ENCODE assay signal across 8 cellular contexts in the genomic region with DNA sequence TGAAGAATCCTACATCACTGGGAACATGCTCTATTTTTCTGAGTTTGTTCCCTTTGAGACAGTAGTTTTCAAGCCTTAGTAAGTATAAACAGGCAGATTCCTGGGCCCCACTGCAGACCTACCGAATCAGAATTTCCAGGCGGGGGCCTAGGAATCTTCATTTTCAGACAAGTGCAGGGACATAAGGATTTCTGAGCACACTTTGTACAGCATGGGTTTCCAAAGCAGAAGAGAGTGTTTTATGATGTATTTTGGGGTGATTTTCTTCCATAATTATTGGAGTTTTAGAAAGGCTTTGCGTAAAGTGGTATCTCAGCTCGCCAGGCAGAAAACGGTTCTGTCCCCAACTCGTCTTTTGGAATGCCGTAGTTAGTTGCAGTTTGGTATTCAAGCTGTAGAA. TPM values are rescaled to one million over a fixed set of nuclear protein-coding genes. Genes with fewer than 3 reads are reported as not detected.
DNase-seq lines count a peak whose midpoint lies in the region; ATAC-seq, FAIRE-seq and TF ChIP-seq lines count a peak whose summit lies in the region.
"Not testable (repeated sequence)": the region's sequence is repeated elsewhere in the genome, so short reads cannot be mapped to it uniquely, and the experiment has no call there.

No MANE protein-coding gene starts in this region.

- peak overlapping the region; percentile 73 for H3K4me3 Mint-ChIP-seq in activated CD4-positive, alpha-beta T cell treated with anti-CD3 and anti-CD28 coated beads for 36 hours
- H3K4me3 Mint-ChIP-seq in astrocyte (ENCODE audit: unreplicated experiment), result peak overlapping the region; percentile 88

- not testable (repeated sequence) for H3K9me3 Mint-ChIP-seq in activated CD4-positive, alpha-beta T cell treated with anti-CD3 and anti-CD28 coated beads for 36 hours (ENCODE audit: low read depth); astrocyte (ENCODE audit: unreplicated experiment)

- H3K36me3 ChIP-seq in ACC112 (ENCODE audit: insufficient read depth, low read length), result peaks cover 12% of the 10 kb centered on the region; the same call in 1 of the 2 replicates
- H3K36me3 ChIP-seq in MM.1S (replicated peaks; ENCODE audit: insufficient read depth, low read length); astrocyte (ENCODE audit: insufficient read depth, low read length); endothelial cell of umbilical vein (ENCODE audit: control insufficient read depth in 2 of 2, extremely low read depth in 1 of 2, insufficient read depth in 2 of 2, low read length in 2 of 2); kidney epithelial cell (ENCODE audit: control insufficient read depth, insufficient read depth, low read length); neutrophil: not testable (repeated sequence)

- H3F3A ChIP-seq in MM.1S (ENCODE audit: insufficient read depth, low read length), result not testable (repeated sequence)

- peaks cover 23% of the 10 kb centered on the region for H3K36me3 Mint-ChIP-seq in activated CD4-positive, alpha-beta T cell treated with anti-CD3 and anti-CD28 coated beads for 36 hours (ENCODE audit: low read depth)
- H3K36me3 Mint-ChIP-seq in astrocyte (ENCODE audit: low read depth, unreplicated experiment), result not testable (repeated sequence)

- not testable (repeated sequence) for FAIRE-seq in astrocyte (lab: Jason Lieb, UNC); endothelial cell of umbilical vein (lab: Jason Lieb, UNC)

- not testable (repeated sequence) for H3K9me2 ChIP-seq in MM.1S (replicated peaks; ENCODE audit: insufficient read depth, low read length)

- not testable (repeated sequence) for H4K20me1 ChIP-seq in MM.1S (ENCODE audit: insufficient read depth, low read length)
- peaks cover 37% of the 10 kb centered on the region for H4K20me1 ChIP-seq in astrocyte (ENCODE audit: insufficient read depth, low read length)
- peaks cover 12% of the 10 kb centered on the region for H4K20me1 ChIP-seq in endothelial cell of umbilical vein (replicated peaks; ENCODE audit: control insufficient read depth, extremely low read depth, insufficient read depth, low read length)

- not testable (repeated sequence) for DNase-seq in GM12864 (ENCODE audit: low read depth); MM.1S; activated CD4-positive, alpha-beta T cell treated with anti-CD3 and anti-CD28 coated beads for 36 hours; astrocyte (ENCODE audit: low read depth); endothelial cell of umbilical vein (ENCODE audit: low read depth, low spot score); kidney epithelial cell (ENCODE audit: low read depth)

- H3K79me2 ChIP-seq in ACC112 (ENCODE audit: control insufficient read depth, insufficient read depth, low read length, unreplicated experiment) (peaks cover 49% of the 10 kb centered on the region), MM.1S (ENCODE audit: low read length) (peaks cover 49% of the 10 kb centered on the region), astrocyte (ENCODE audit: insufficient read depth, low read length) (peaks cover 51% of the 10 kb centered on the region), endothelial cell of umbilical vein (ENCODE audit: control insufficient read depth, insufficient read depth, low read length) (peaks cover 47% of the 10 kb centered on the region)

- H2AFZ ChIP-seq in ACC112 (ENCODE audit: low read length, unreplicated experiment); MM.1S (ENCODE audit: low read length); astrocyte (ENCODE audit: low read depth, low read length); endothelial cell of umbilical vein (ENCODE audit: low read depth, low read length): not testable (repeated sequence)

- H3K9ac ChIP-seq in MM.1S (ENCODE audit: low read length); endothelial cell of umbilical vein (replicated peaks; ENCODE audit: extremely low read depth, insufficient read depth, low read length): not testable (repeated sequence)
- H3K9ac ChIP-seq in astrocyte (ENCODE audit: low read length), result peak overlapping the region; percentile 42

- not testable (repeated sequence) for TF ChIP-seq POLR2A in endothelial cell of umbilical vein (IDR thresholded peaks at IDR 0.05; ENCODE audit: low read depth, low read length)

- not testable (repeated sequence) for H3K27ac ChIP-seq in ACC112 (ENCODE audit: low read depth, low read length); MM.1S (ENCODE audit: low read length); astrocyte (ENCODE audit: low read depth, low read length); endothelial cell of umbilical vein (ENCODE audit: insufficient read depth, low read depth, low read length)
- H3K27ac ChIP-seq in neutrophil, result peak overlapping the region; percentile 18

- peak overlapping the region; percentile 76 for H3K27ac Mint-ChIP-seq in activated CD4-positive, alpha-beta T cell treated with anti-CD3 and anti-CD28 coated beads for 36 hours
- peak overlapping the region; percentile 63 for H3K27ac Mint-ChIP-seq in astrocyte (ENCODE audit: unreplicated experiment)

- TF ChIP-seq CTCF in GM12864 (IDR thresholded peaks at IDR 0.05; ENCODE audit: low read depth, low read length, missing control alignments); MM.1S (IDR thresholded peaks at IDR 0.05; ENCODE audit: low read length); astrocyte (IDR thresholded peaks at IDR 0.05; ENCODE audit: insufficient read depth, low read depth, low read length); endothelial cell of umbilical vein (IDR thresholded peaks at IDR 0.05; ENCODE audit: extremely low read depth in 1 of 2, insufficient read depth in 1 of 2, low read depth in 1 of 2, low read length in 2 of 2); kidney epithelial cell (IDR thresholded peaks at IDR 0.05; ENCODE audit: insufficient read depth, low read length, poor library complexity, severe bottlenecking); neutrophil (IDR thresholded peaks at IDR 0.05): not testable (repeated sequence)

- not testable (repeated sequence) for H3K9me1 ChIP-seq in endothelial cell of umbilical vein (replicated peaks; ENCODE audit: control insufficient read depth, extremely low read depth, insufficient read depth, low read length)

- H3K4me2 ChIP-seq in MM.1S (ENCODE audit: low read depth, low read length), result peak overlapping the region; percentile 59
- H3K4me2 ChIP-seq in astrocyte (ENCODE audit: low read length), result peak overlapping the region; percentile 69
- peak overlapping the region; percentile 67 for H3K4me2 ChIP-seq in endothelial cell of umbilical vein (ENCODE audit: insufficient read depth, low read length)

- not testable (repeated sequence) for H3K27me3 ChIP-seq in ACC112 (ENCODE audit: insufficient read depth, low read length); MM.1S (replicated peaks; ENCODE audit: insufficient read depth, low read length); astrocyte (ENCODE audit: insufficient read depth, low read length); endothelial cell of umbilical vein (ENCODE audit: control insufficient read depth in 2 of 2, insufficient read depth in 2 of 2, low read length in 2 of 2); kidney epithelial cell (ENCODE audit: control insufficient read depth, insufficient read depth, low read length); neutrophil

- dilution Hi-C loops in endothelial cell of umbilical vein (cut with MboI; ENCODE audit: extremely low pct_ligation_motif_present, low sequenced_read_pairs), result not testable (repeated sequence)

- intact Hi-C loops in activated CD4-positive, alpha-beta T cell treated with anti-CD3 and anti-CD28 coated beads for 36 hours (cut with DNase I, micrococcal nuclease), result not testable (repeated sequence)
- intact Hi-C loops in endothelial cell of umbilical vein (cut with micrococcal nuclease), result loop anchor here (5.0 kb wide), 1 partner anchor 226 kb away; a partner anchor contains a TSS

- H3K4me3 ChIP-seq in ACC112 (ENCODE audit: low read depth, low read length) (peak overlapping the region; percentile 69), GM12864 (ENCODE audit: low read depth, low read length) (peak overlapping the region; percentile 11; the same call in 1 of the 2 replicates), MM.1S (ENCODE audit: low read length) (peak overlapping the region; percentile 27; the same call in 1 of the 2 replicates), astrocyte (ENCODE audit: insufficient read depth, low read depth, low read length) (peak overlapping the region; percentile 29), endothelial cell of umbilical vein (replicated peaks in 1 of 3; ENCODE audit: insufficient read depth in 1 of 3, low read depth in 1 of 3, low read length in 3 of 3) (peak overlapping the region in 1 of 3 experiments; percentile 31), kidney epithelial cell (ENCODE audit: low read depth, low read length) (peak overlapping the region; percentile 18)
- not testable (repeated sequence) for H3K4me3 ChIP-seq in neutrophil (ENCODE audit: low read depth in 1 of 2, low read length in 1 of 2)

- not testable (repeated sequence) for ATAC-seq in activated CD4-positive, alpha-beta T cell treated with anti-CD3 and anti-CD28 coated beads for 36 hours

- H3K9me3 ChIP-seq in MM.1S (replicated peaks; ENCODE audit: insufficient read depth, low read length); astrocyte (ENCODE audit: insufficient read depth, low read depth, low read length); endothelial cell of umbilical vein (replicated peaks; ENCODE audit: control insufficient read depth, insufficient read depth, low read length); neutrophil: not testable (repeated sequence)

- not testable (repeated sequence) for H3K27me3 Mint-ChIP-seq in activated CD4-positive, alpha-beta T cell treated with anti-CD3 and anti-CD28 coated beads for 36 hours; astrocyte (ENCODE audit: low read depth, unreplicated experiment)

- peaks cover 37% of the 10 kb centered on the region for H3K4me1 Mint-ChIP-seq in activated CD4-positive, alpha-beta T cell treated with anti-CD3 and anti-CD28 coated beads for 36 hours
- H3K4me1 Mint-ChIP-seq in astrocyte (ENCODE audit: low read depth, unreplicated experiment), result peaks cover 26% of the 10 kb centered on the region

- BruUV-seq in endothelial cell of umbilical vein (replicated peaks; lab: Mats Ljungman, UMichigan), result not testable (repeated sequence)

- H3K4me1 ChIP-seq in ACC112 (ENCODE audit: control insufficient read depth, insufficient read depth, low read length, unreplicated experiment) (peaks cover 27% of the 10 kb centered on the region), MM.1S (ENCODE audit: low read length) (peaks cover 23% of the 10 kb centered on the region), astrocyte (ENCODE audit: insufficient read depth, low read length) (peaks cover 13% of the 10 kb centered on the region), endothelial cell of umbilical vein (ENCODE audit: control insufficient read depth, extremely low read depth, insufficient read depth, low read length) (peaks cover 30% of the 10 kb centered on the region), neutrophil (ENCODE audit: control insufficient read depth in 1 of 2, insufficient read depth in 1 of 2, low read depth in 1 of 2, low read length in 1 of 2) (peaks cover 16 to 27% of the 10 kb centered on the region in 2 experiments)

- CTCF ChIA-PET in activated CD4-positive, alpha-beta T cell treated with anti-CD3 and anti-CD28 coated beads for 36 hours (lab: Charles Lee); endothelial cell of umbilical vein (lab: Charles Lee): not testable (repeated sequence)

- POLR2A ChIA-PET in activated CD4-positive, alpha-beta T cell treated with anti-CD3 and anti-CD28 coated beads for 36 hours (lab: Charles Lee); endothelial cell of umbilical vein (lab: Charles Lee): not testable (repeated sequence)

RNA-seq across cellular contexts. Expression of a gene that starts 1.4 kb away (rescaled TPM):
- 10 to 100 TPM; 46.8 to 60.3 TPM for total RNA-seq in activated CD4-positive, alpha-beta T cell treated with anti-CD3 and anti-CD28 coated beads for 36 hours
- 61.5 and 69.3 TPM in 2 replicates for total RNA-seq in astrocyte
- total RNA-seq in endothelial cell of umbilical vein, result 54.2 and 64.4 TPM in 2 replicates
- 9.0 and 9.9 TPM in 2 replicates for polyA plus RNA-seq in endothelial cell of umbilical vein
- polyA plus RNA-seq in endothelial cell of umbilical vein (2011; cell fraction: cytosol; rRNA removed), result 7.9 and 10.4 TPM in 2 replicates
- 38.3 and 45.8 TPM in 2 replicates for polyA plus RNA-seq in endothelial cell of umbilical vein (2011; cell fraction: nucleus; rRNA removed)
- polyA plus RNA-seq in endothelial cell of umbilical vein (2012), result 10.6 and 15.5 TPM in 2 replicates
- 59.5 and 65.4 TPM in 2 replicates for polyA minus RNA-seq in endothelial cell of umbilical vein
- polyA minus RNA-seq in endothelial cell of umbilical vein (2011; cell fraction: cytosol; rRNA and poly(A)+ RNA removed), result 34.7 TPM
- 102 and 154 TPM in 2 replicates for polyA minus RNA-seq in endothelial cell of umbilical vein (2011; cell fraction: nucleus; rRNA and poly(A)+ RNA removed)
- 34.4 and 37.2 TPM in 2 replicates for total RNA-seq in kidney epithelial cell

RNA-seq across cellular contexts. Expression of a gene that starts 44.9 kb away (rescaled TPM):
- total RNA-seq in activated CD4-positive, alpha-beta T cell treated with anti-CD3 and anti-CD28 coated beads for 36 hours, result 10 to 100 TPM; 15.0 to 17.9 TPM
- 16.6 and 17.6 TPM in 2 replicates for total RNA-seq in astrocyte
- total RNA-seq in endothelial cell of umbilical vein, result 14.0 and 15.7 TPM in 2 replicates
- polyA plus RNA-seq in endothelial cell of umbilical vein, result 1.1 and 1.7 TPM in 2 replicates
- 2.8 and 3.6 TPM in 2 replicates for polyA plus RNA-seq in endothelial cell of umbilical vein (2011; cell fraction: cytosol; rRNA removed)
- 2.2 and 3.8 TPM in 2 replicates for polyA plus RNA-seq in endothelial cell of umbilical vein (2011; cell fraction: nucleus; rRNA removed)
- 7.7 and 11.1 TPM in 2 replicates for polyA plus RNA-seq in endothelial cell of umbilical vein (2012)
- polyA minus RNA-seq in endothelial cell of umbilical vein, result 1.5 and 2.5 TPM in 2 replicates
- 4.0 TPM for polyA minus RNA-seq in endothelial cell of umbilical vein (2011; cell fraction: cytosol; rRNA and poly(A)+ RNA removed)
- polyA minus RNA-seq in endothelial cell of umbilical vein (2011; cell fraction: nucleus; rRNA and poly(A)+ RNA removed), result 3.9 and 4.8 TPM in 2 replicates
- 5.7 and 6.6 TPM in 2 replicates for total RNA-seq in kidney epithelial cell
